1 cellular context compared by ENCODE assay signal in the genomic region with DNA sequence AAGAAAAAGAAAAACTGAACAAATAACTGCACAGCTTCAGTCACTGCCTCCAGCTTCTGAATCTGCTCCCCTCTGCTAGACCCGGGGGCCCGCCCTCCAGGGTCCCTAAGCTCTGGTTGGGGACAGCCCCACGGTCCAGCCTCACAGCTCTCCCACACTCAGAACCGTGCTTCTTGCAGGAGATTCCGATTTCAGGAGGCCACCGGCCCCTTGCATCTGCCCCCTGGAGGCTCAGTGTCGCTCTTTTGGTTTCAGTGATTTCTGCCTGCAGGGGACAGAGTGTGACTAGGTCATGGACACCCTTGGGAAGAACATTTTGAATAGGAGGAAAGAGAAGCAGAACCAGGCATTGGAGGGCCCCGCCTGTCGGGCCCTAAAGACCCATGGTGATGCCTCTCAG.
TF ChIP-seq lines count a peak whose summit lies in the region.

No MANE protein-coding gene starts in this region.

TF ChIP-seq in SK-N-SH treated with all-trans-retinoic acid at 6 μM for 48 hours, 23 proteins besides CTCF, POLR2A, EP300 and RAD21 (continued from another document):
- TF ChIP-seq, protein P1, sequence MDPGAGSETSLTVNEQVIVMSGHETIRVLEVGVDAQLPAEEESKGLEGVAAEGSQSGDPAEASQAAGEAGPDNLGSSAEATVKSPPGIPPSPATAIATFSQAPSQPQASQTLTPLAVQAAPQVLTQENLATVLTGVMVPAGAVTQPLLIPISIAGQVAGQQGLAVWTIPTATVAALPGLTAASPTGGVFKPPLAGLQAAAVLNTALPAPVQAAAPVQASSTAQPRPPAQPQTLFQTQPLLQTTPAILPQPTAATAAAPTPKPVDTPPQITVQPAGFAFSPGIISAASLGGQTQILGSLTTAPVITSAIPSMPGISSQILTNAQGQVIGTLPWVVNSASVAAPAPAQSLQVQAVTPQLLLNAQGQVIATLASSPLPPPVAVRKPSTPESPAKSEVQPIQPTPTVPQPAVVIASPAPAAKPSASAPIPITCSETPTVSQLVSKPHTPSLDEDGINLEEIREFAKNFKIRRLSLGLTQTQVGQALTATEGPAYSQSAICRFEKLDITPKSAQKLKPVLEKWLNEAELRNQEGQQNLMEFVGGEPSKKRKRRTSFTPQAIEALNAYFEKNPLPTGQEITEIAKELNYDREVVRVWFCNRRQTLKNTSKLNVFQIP (CRISPR knock-in tag; IDR thresholded peaks at IDR 0.05; ENCODE audit: borderline replicate concordance, low read depth): no peak
- TF ChIP-seq ARNTL (CRISPR knock-in tag; IDR thresholded peaks at IDR 0.05; ENCODE audit: borderline replicate concordance, low read depth): no peak
